20 cellular contexts compared by ENCODE assay signal in genomic region chr3:142597898-142598297, GRCh38. TPM values are rescaled to one million over a fixed set of nuclear protein-coding genes. Genes with fewer than 3 reads are reported as not detected.
DNase-seq lines count a peak whose midpoint lies in the region; FAIRE-seq and TF ChIP-seq lines count a peak whose summit lies in the region.
"Had no signal": no experiment of that assay in that cellular context is flagged by ENCODE, and none has a peak within 500 bp of the region (broad histone marks: within the 10 kb centered on the region; RNA-seq: fewer than 3 reads in every experiment).

No MANE protein-coding gene starts in this region.

- peaks cover 9% of the 10 kb centered on the region for H3K27me3 Mint-ChIP-seq in endodermal cell (ENCODE audit: insufficient read depth)
- no peaks in the 10 kb centered on the region for H3K27me3 Mint-ChIP-seq in progenitor cell of endocrine pancreas
- H3K27me3 Mint-ChIP-seq: activated CD8-positive, alpha-beta T cell treated with anti-CD3 and anti-CD28 coated beads for 36 hours; T-helper 17 cell had no signal

- H3K9me3 Mint-ChIP-seq in endodermal cell (no peaks in the 10 kb centered on the region), progenitor cell of endocrine pancreas (ENCODE audit: low read depth) (no peaks in the 10 kb centered on the region)
- H3K9me3 Mint-ChIP-seq: activated CD8-positive, alpha-beta T cell treated with anti-CD3 and anti-CD28 coated beads for 36 hours had no signal

- H3K27me3 ChIP-seq in endodermal cell (ENCODE audit: control insufficient read depth, insufficient read depth, low read length, poor library complexity, severe bottlenecking) = no peaks in the 10 kb centered on the region
- H3K27me3 ChIP-seq: spleen, suprapubic skin had no signal

- peaks cover 2% of the 10 kb centered on the region for H3K36me3 Mint-ChIP-seq in endodermal cell (ENCODE audit: low read depth)
- H3K36me3 Mint-ChIP-seq in progenitor cell of endocrine pancreas (ENCODE audit: insufficient read depth) = peaks cover 9% of the 10 kb centered on the region

- no peaks in the 10 kb centered on the region for H3K36me3 ChIP-seq in endodermal cell (ENCODE audit: control insufficient read depth, insufficient read depth, low read length)
- H3K36me3 ChIP-seq: spleen, suprapubic skin had no signal

- H3K9me3 ChIP-seq in endodermal cell (ENCODE audit: control insufficient read depth, low read length) = no peaks in the 10 kb centered on the region
- H3K9me3 ChIP-seq: spleen, suprapubic skin had no signal

- DNase-seq in DMS53 (lab: John Stamatoyannopoulos, UW) = peak; percentile 17
- DNase-seq in DMS53 treated with DMSO at 0.1 percent for 48 hours (lab: John Stamatoyannopoulos, UW; ENCODE audit: unreplicated experiment) = no peak
- peak; percentile 14 for DNase-seq in NCI-H69 (lab: John Stamatoyannopoulos, UW)
- DNase-seq in endodermal cell = peak; percentile 51
- no peak for DNase-seq in progenitor cell of endocrine pancreas (ENCODE audit: low spot score, unreplicated experiment)
- no peak for DNase-seq in GDM1 (lab: John Stamatoyannopoulos, UW)
- no peak for DNase-seq in activated CD4-positive, CD25-positive, alpha-beta regulatory T cell (lab: John Stamatoyannopoulos, UW)
- DNase-seq in D721Med (ENCODE audit: insufficient read length, low spot score) = no peak
- DNase-seq: 8988T; activated CD8-positive, alpha-beta T cell treated with anti-CD3 and anti-CD28 coated beads for 36 hours; activated naive CD4-positive, alpha-beta T cell; caudate nucleus; left ventricle myocardium superior; NCI-H2171 treated with DMSO at 0.1 percent for 48 hours; OCI-M1; spleen; T-helper 17 cell had no signal

- H3K27ac Mint-ChIP-seq in endodermal cell (no peak overlapping the region), progenitor cell of endocrine pancreas (no peak overlapping the region)
- H3K27ac Mint-ChIP-seq: activated CD8-positive, alpha-beta T cell treated with anti-CD3 and anti-CD28 coated beads for 36 hours; T-helper 17 cell had no signal

- H3K27ac ChIP-seq in endodermal cell (ENCODE audit: low read depth, low read length) = no peak overlapping the region
- H3K27ac ChIP-seq: epithelial cell of prostate, KMS-11, spleen, suprapubic skin had no signal

- peaks cover 16% of the 10 kb centered on the region for H3K4me1 Mint-ChIP-seq in endodermal cell
- H3K4me1 Mint-ChIP-seq in progenitor cell of endocrine pancreas (ENCODE audit: low read depth) = peaks cover 17% of the 10 kb centered on the region

- FAIRE-seq in D721Med (lab: Jason Lieb, UNC) = no peak

- WGBS in endodermal cell (ENCODE audit: insufficient coverage in 1 of 2, insufficient read length in 1 of 2), 2 experiments = 73 to 75% methylated on average over 1 to 2 of the region's 3 CpGs

- no peak overlapping the region for H3K4me3 ChIP-seq in endodermal cell (ENCODE audit: low read length)
- H3K4me3 ChIP-seq: spleen, suprapubic skin had no signal

- H3K4me3 Mint-ChIP-seq in endodermal cell (no peak overlapping the region), progenitor cell of endocrine pancreas (ENCODE audit: low read depth) (peak overlapping the region; percentile 11)

- TF ChIP-seq CTCF in endodermal cell (conservative IDR thresholded peaks at IDR 0.05) (no peak), progenitor cell of endocrine pancreas (IDR thresholded peaks at IDR 0.05; ENCODE audit: unreplicated experiment) (no peak), D721Med (IDR thresholded peaks at IDR 0.05; ENCODE audit: insufficient read depth, missing control alignments) (no peak)

- H3K9ac ChIP-seq in endodermal cell (ENCODE audit: extremely low read depth, low read length, poor library complexity, severe bottlenecking) = no peak overlapping the region
- H3K9ac ChIP-seq: KMS-11 had no signal

- H3K4me1 ChIP-seq in endodermal cell (ENCODE audit: control insufficient read depth, insufficient read depth, low read length) = no peaks in the 10 kb centered on the region

RNA-seq across cellular contexts. Expression of gene PLS1, which starts 1.7 kb away (rescaled TPM):
- total RNA-seq in endodermal cell (10 to 100 TPM; 11.3 to 26.4 TPM), progenitor cell of endocrine pancreas (15.7 and 16.0 TPM in 2 replicates)
- 11.1 TPM for polyA plus RNA-seq in endodermal cell (2013, experiment 1 of 2)
- polyA plus RNA-seq in endodermal cell (2013, experiment 2 of 2) = 8.2 TPM

RNA-seq across cellular contexts. Expression of gene ATR, which starts 19.4 kb away (rescaled TPM):
- total RNA-seq in endodermal cell (10 to 100 TPM; 18.4 to 32.9 TPM), progenitor cell of endocrine pancreas (20.3 and 24.7 TPM in 2 replicates)
- 23.1 TPM for polyA plus RNA-seq in endodermal cell (2013, experiment 1 of 2)
- 22.0 TPM for polyA plus RNA-seq in endodermal cell (2013, experiment 2 of 2)

Comparison
In these comparisons a context has a peak if more than half of its experiments do, and no peak if none do; other contexts are left out.
1. DNase-seq: peak in DMS53 (single experiment), NCI-H69 (single experiment) and endodermal cell (single experiment); none in DMS53 treated with DMSO at 0.1 percent for 48 hours (single experiment), progenitor cell of endocrine pancreas (single experiment), GDM1 (single experiment), activated CD4-positive, CD25-positive, alpha-beta regulatory T cell (0 of 4) and D721Med (single experiment).